ENCODE assay signal across 13 cellular contexts in genomic region chr5:174610968-174611367, GRCh38.
DNase-seq lines count a peak whose midpoint lies in the region; ATAC-seq and TF ChIP-seq lines count a peak whose summit lies in the region.
"Had no signal": no experiment of that assay in that cellular context is flagged by ENCODE, and none has a peak within 500 bp of the region (broad histone marks: within the 10 kb centered on the region; RNA-seq: fewer than 3 reads in every experiment).

No MANE protein-coding gene starts in this region.

- H3K27me3 Mint-ChIP-seq in MCF 10A (ENCODE audit: insufficient read depth, unreplicated experiment) (no peaks in the 10 kb centered on the region), T-cell (peaks cover 12 to 17% of the 10 kb centered on the region in 2 donors)
- H3K27me3 Mint-ChIP-seq: stimulated activated memory B cell treated with anti-CD40 and anti-IgM and Interleukin-4, amounts not matched to agents 10 μg/mL and 1 μg/mL and 100 μg/mL, for 72 hours had no signal

- no peaks in the 10 kb centered on the region for H3K9me3 Mint-ChIP-seq in MCF 10A (ENCODE audit: unreplicated experiment)
- H3K9me3 Mint-ChIP-seq in T-cell, result peaks cover 0 to 3% (median 0%) of the 10 kb centered on the region in 3 donors

- POLR2A ChIA-PET in MCF 10A (lab: Yijun Ruan, JAX) (interaction anchor here (0.7 to 2.5 kb wide), 3 partner anchors 13 to 141 kb away, joined by 4 to 9 read pairs (median 4); no protein-coding TSS in a partner anchor), T-cell (lab: Charles Lee) (no interaction called here)

- H3K36me3 Mint-ChIP-seq in MCF 10A (ENCODE audit: insufficient read depth, unreplicated experiment), result no peaks in the 10 kb centered on the region
- no peaks in the 10 kb centered on the region for H3K36me3 Mint-ChIP-seq in T-cell
- H3K36me3 Mint-ChIP-seq: activated naive CD8-positive, alpha-beta T cell; CD8-positive, alpha-beta T cell; stimulated activated memory B cell treated with anti-CD40 and anti-IgM and Interleukin-4, amounts not matched to agents 10 μg/mL and 1 μg/mL and 100 μg/mL, for 72 hours had no signal

- TF ChIP-seq CTCF in MCF 10A (IDR thresholded peaks at IDR 0.05; ENCODE audit: unreplicated experiment), result no peak

- ATAC-seq in HG03469 (IDR thresholded peaks at IDR 0.05; ENCODE audit: unreplicated experiment) (no peak), T-cell (replicated peaks in 1 of 4) (no peak)
- ATAC-seq: CD8-positive, alpha-beta T cell; stimulated activated memory B cell treated with anti-CD40 and anti-IgM and Interleukin-4, amounts not matched to agents 10 μg/mL and 1 μg/mL and 100 μg/mL, for 72 hours had no signal

- intact Hi-C loops in MCF 10A (cut with micrococcal nuclease), result loop anchor here (5.0 kb wide), 1 partner anchor 39 kb away; no protein-coding TSS in a partner anchor

- BruUV-seq in MCF 10A (replicated peaks; lab: Mats Ljungman, UMichigan), result no TSS peak

- H3K4me1 Mint-ChIP-seq in MCF 10A (ENCODE audit: insufficient read depth, unreplicated experiment) (peaks cover 17% of the 10 kb centered on the region), T-cell (no peaks in the 10 kb centered on the region)
- H3K4me1 Mint-ChIP-seq: stimulated activated memory B cell treated with anti-CD40 and anti-IgM and Interleukin-4, amounts not matched to agents 10 μg/mL and 1 μg/mL and 100 μg/mL, for 72 hours had no signal

- no peak overlapping the region for H3K27ac Mint-ChIP-seq in MCF 10A (ENCODE audit: low read depth, unreplicated experiment)
- H3K27ac Mint-ChIP-seq in T-cell, result no peak overlapping the region
- H3K27ac Mint-ChIP-seq: activated naive CD8-positive, alpha-beta T cell; CD8-positive, alpha-beta T cell; stimulated activated memory B cell treated with anti-CD40 and anti-IgM and Interleukin-4, amounts not matched to agents 10 μg/mL and 1 μg/mL and 100 μg/mL, for 72 hours had no signal

- CTCF ChIA-PET in MCF 10A (lab: Yijun Ruan, JAX), result interaction anchor here (0.6 to 0.7 kb wide), 2 partner anchors 28 to 51 kb away, joined by 3 read pairs; no protein-coding TSS in a partner anchor
- CTCF ChIA-PET in T-cell (lab: Charles Lee), result no interaction called here

- peak; percentile 71 for DNase-seq in H4 (ENCODE audit: low spot score)
- peak; percentile 92 for DNase-seq in MCF 10A (ENCODE audit: unreplicated experiment)
- peak; percentile 31 for DNase-seq in kidney tubule cell (ENCODE audit: low spot score)
- DNase-seq in stromal cell of bone marrow (ENCODE audit: low read depth), result peak; percentile 20
- DNase-seq in NCI-H1417 treated with DMSO at 0.1 percent for 48 hours (lab: John Stamatoyannopoulos, UW), result no peak
- DNase-seq in T-cell, result no peak
- DNase-seq: activated CD4-positive, CD25-positive, alpha-beta regulatory T cell; CD8-positive, alpha-beta T cell; NCI-H226; stimulated activated CD4-positive, alpha-beta T cell treated with anti-CD3 and anti-CD28 coated beads, Interleukin-4, amount 100 ng/mL, for 1 hour had no signal

- no peak overlapping the region for H3K4me3 Mint-ChIP-seq in MCF 10A (ENCODE audit: unreplicated experiment)
- H3K4me3 Mint-ChIP-seq in T-cell, result no peak overlapping the region
- H3K4me3 Mint-ChIP-seq: activated naive CD8-positive, alpha-beta T cell; CD8-positive, alpha-beta T cell; stimulated activated memory B cell treated with anti-CD40 and anti-IgM and Interleukin-4, amounts not matched to agents 10 μg/mL and 1 μg/mL and 100 μg/mL, for 72 hours had no signal

Comparison
In these comparisons a context has a peak if more than half of its experiments do, and no peak if none do; other contexts are left out.
1. DNase-seq: peak in H4 (single experiment), MCF 10A (single experiment), kidney tubule cell (single experiment) and stromal cell of bone marrow (single experiment); none in NCI-H1417 treated with DMSO at 0.1 percent for 48 hours (single experiment) and T-cell (0 of 34).